23 cellular contexts compared by ENCODE assay signal in genomic region chr3:164397462-164397861, GRCh38.
A peak's percentile ranks its signal among the peaks of the same experiment; 100 is the strongest.
DNase-seq lines count a peak whose midpoint lies in the region; ATAC-seq, FAIRE-seq and TF ChIP-seq lines count a peak whose summit lies in the region.
"Had no signal": no experiment of that assay in that cellular context is flagged by ENCODE, and none has a peak within 500 bp of the region (broad histone marks: within the 10 kb centered on the region; RNA-seq: fewer than 3 reads in every experiment).

No MANE protein-coding gene starts in this region.

- H3K4me1 ChIP-seq in body of pancreas, result no peaks in the 10 kb centered on the region
- peaks cover 11 to 18% (median 15%) of the 10 kb centered on the region in 3 donors for H3K4me1 ChIP-seq in pancreas
- no peaks in the 10 kb centered on the region for H3K4me1 ChIP-seq in gastroesophageal sphincter
- H3K4me1 ChIP-seq: BE2C, BLaER1 had no signal

- TF ChIP-seq POLR2A in body of pancreas (IDR thresholded peaks at IDR 0.05), result no peak
- TF ChIP-seq POLR2A in gastroesophageal sphincter (IDR thresholded peaks at IDR 0.05), result no peak

- H3K9me3 ChIP-seq in body of pancreas, result no peaks in the 10 kb centered on the region
- no peaks in the 10 kb centered on the region for H3K9me3 ChIP-seq in pancreas
- H3K9me3 ChIP-seq in gastroesophageal sphincter, result no peaks in the 10 kb centered on the region
- H3K9me3 ChIP-seq: BE2C, BLaER1 had no signal

- H3K36me3 ChIP-seq in body of pancreas (replicated peaks in 1 of 2; ENCODE audit: insufficient read depth in 1 of 2, low read depth in 2 of 2) (no peaks in the 10 kb centered on the region), pancreas (no peaks in the 10 kb centered on the region), gastroesophageal sphincter (no peaks in the 10 kb centered on the region)
- H3K36me3 ChIP-seq: BE2C, BLaER1 had no signal

- ATAC-seq in body of pancreas (peak; percentile 59), pancreas (peak; percentile 56 to 84 (median 72)), gastroesophageal sphincter (no peak)
- ATAC-seq: GM12878 had no signal

- no peak for DNase-seq in RCC 7860 (ENCODE audit: low spot score)
- DNase-seq in body of pancreas, result no peak
- DNase-seq in pancreas, result no peak
- no peak for DNase-seq in cortex of kidney (lab: John Stamatoyannopoulos, UW)
- DNase-seq: 8988T; ACHN; BE2C; C1 segment of cervical spinal cord; CD4-positive, alpha-beta memory T cell; CD4-positive, CD25-positive, alpha-beta regulatory T cell; CD8-positive, alpha-beta memory T cell; COR-L47; DMS 273 treated with DMSO at 0.1 percent for 48 hours; DMS153; DMS79; DND-41; EL; GDM1 had no signal

- TF ChIP-seq CTCF in body of pancreas (IDR thresholded peaks at IDR 0.05) (no peak), pancreas (IDR thresholded peaks at IDR 0.05) (no peak), gastroesophageal sphincter (IDR thresholded peaks at IDR 0.05) (no peak)

- intact Hi-C loops in body of pancreas (cut with DNase I), result no loop called here
- intact Hi-C loops in pancreas (cut with DNase I), result no loop called here

- no peak for TF ChIP-seq EP300 in gastroesophageal sphincter (IDR thresholded peaks at IDR 0.05)

- FAIRE-seq in RCC 7860 (lab: Jason Lieb, UNC) (peak; percentile 41), pancreas (lab: Jason Lieb, UNC) (no peak)
- FAIRE-seq: GM12878, GM12892, GM18507 had no signal

- H3K27me3 ChIP-seq in body of pancreas, result no peaks in the 10 kb centered on the region
- no peaks in the 10 kb centered on the region for H3K27me3 ChIP-seq in pancreas
- no peaks in the 10 kb centered on the region for H3K27me3 ChIP-seq in gastroesophageal sphincter
- H3K27me3 ChIP-seq: BE2C, BLaER1 had no signal

- H3K4me3 ChIP-seq in body of pancreas (no peak overlapping the region), pancreas (no peak overlapping the region), gastroesophageal sphincter (no peak overlapping the region)
- H3K4me3 ChIP-seq: BLaER1, GM12878 had no signal

- H3K27ac ChIP-seq in body of pancreas (no peak overlapping the region), pancreas (no peak overlapping the region), gastroesophageal sphincter (no peak overlapping the region)
- H3K27ac ChIP-seq: BLaER1 had no signal
